ENCODE assay signal across 1 cellular context in genomic region chr9:34370970-34371880, GRCh38.
TF ChIP-seq lines count a peak whose summit lies in the region.

No MANE protein-coding gene starts in this region.

TF ChIP-seq in GM12878, 131 proteins besides CTCF, POLR2A, EP300 and RAD21:
- TF ChIP-seq TCF7 (IDR thresholded peaks at IDR 0.05; ENCODE audit: borderline replicate concordance) (no peak), CHD2 (IDR thresholded peaks at IDR 0.05; ENCODE audit: borderline replicate concordance, low read depth, low read length) (no peak), PRDM15 (CRISPR knock-in tag; IDR thresholded peaks at IDR 0.05) (no peak), BCL11A (IDR thresholded peaks at IDR 0.05; ENCODE audit: low read depth, low read length) (no peak), SUPT20H (IDR thresholded peaks at IDR 0.05; ENCODE audit: borderline replicate concordance, control insufficient read depth, low read depth, low read length) (no peak), RBBP5 (conservative IDR thresholded peaks at IDR 0.05) (no peak), MTA3 (IDR thresholded peaks at IDR 0.05; ENCODE audit: borderline replicate concordance, low read length) (no peak), RUNX3 (IDR thresholded peaks at IDR 0.05; ENCODE audit: low read length) (no peak), WRNIP1 (IDR thresholded peaks at IDR 0.05; ENCODE audit: borderline replicate concordance, low read depth, low read length) (no peak), SKIL (IDR thresholded peaks at IDR 0.05; ENCODE audit: low read depth, poor library complexity, severe bottlenecking) (no peak), CUX1 (IDR thresholded peaks at IDR 0.05; ENCODE audit: insufficient replicate concordance, low read depth, low read length) (no peak), ATF7 (IDR thresholded peaks at IDR 0.05; ENCODE audit: low read depth) (no peak), ASH2L (IDR thresholded peaks at IDR 0.05; ENCODE audit: borderline replicate concordance, low read depth) (no peak), CHD1 (IDR thresholded peaks at IDR 0.05; ENCODE audit: low read depth, low read length) (no peak), IKZF2 (IDR thresholded peaks at IDR 0.05) (no peak), ZNF274 (IDR thresholded peaks at IDR 0.05; ENCODE audit: insufficient read depth, insufficient read length) (no peak), ZBTB33 (IDR thresholded peaks at IDR 0.05) (no peak)
TF ChIP-seq in GM12878: peak in this region for 0.
